Comparison of ENCODE assay signal across 8 cellular contexts in the genomic region with DNA sequence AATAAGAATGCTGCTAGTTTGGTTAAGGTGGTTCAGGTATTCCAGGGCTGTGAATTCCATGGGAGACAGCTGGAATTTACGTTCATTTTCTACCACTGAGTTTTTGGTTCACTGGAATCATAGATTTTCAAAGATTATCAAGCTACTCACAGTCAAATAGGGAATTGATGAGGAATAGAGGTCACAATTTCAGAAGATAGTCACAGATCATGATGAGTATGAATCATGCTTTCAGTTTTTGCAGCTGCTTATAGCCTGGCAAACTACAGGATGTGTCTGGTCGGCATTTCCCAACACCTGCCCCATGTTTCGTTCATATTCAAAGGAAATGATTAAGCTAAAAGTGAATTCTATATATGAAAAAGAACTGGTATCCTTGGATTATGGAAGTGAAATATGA. TPM values are rescaled to one million over a fixed set of nuclear protein-coding genes. Genes with fewer than 3 reads are reported as not detected.
DNase-seq lines count a peak whose midpoint lies in the region; ATAC-seq and TF ChIP-seq lines count a peak whose summit lies in the region.

No MANE protein-coding gene starts in this region.

- peaks cover 5% of the 10 kb centered on the region for H3K36me3 Mint-ChIP-seq in activated T-cell treated with anti-CD3 and anti-CD28 coated beads, Interleukin-2, amount 50 U/mL, for 4 hours (ENCODE audit: insufficient read depth)

- peak overlapping the region; percentile 28 for H3K4me3 Mint-ChIP-seq in activated T-cell treated with anti-CD3 and anti-CD28 coated beads, Interleukin-2, amount 50 U/mL, for 4 hours

- peak; percentile 30 for DNase-seq in ACHN
- DNase-seq in activated T-cell treated with anti-CD3 and anti-CD28 coated beads, Interleukin-2, amount 50 U/mL, for 4 hours = no peak
- DNase-seq in stimulated activated CD8-positive, alpha-beta memory T cell treated with anti-CD3 and anti-CD28 coated beads, Interleukin-4, amount 100 ng/mL, for 48 hours = peak; percentile 44
- DNase-seq in erythroblast (lab: John Stamatoyannopoulos, UW) = no peak
- no peak for DNase-seq in superior temporal gyrus (ENCODE audit: extremely low spot score)
- DNase-seq in germinal center (ENCODE audit: low spot score) = no peak

- ATAC-seq in GM19328 (IDR thresholded peaks at IDR 0.05; ENCODE audit: unreplicated experiment) = peak; percentile 67
- peak; percentile 91 for ATAC-seq in HG03175 (IDR thresholded peaks at IDR 0.05; ENCODE audit: unreplicated experiment)
- ATAC-seq in activated T-cell treated with anti-CD3 and anti-CD28 coated beads, Interleukin-2, amount 50 U/mL, for 4 hours = peak; percentile 89 to 91

- H3K4me1 Mint-ChIP-seq in activated T-cell treated with anti-CD3 and anti-CD28 coated beads, Interleukin-2, amount 50 U/mL, for 4 hours (ENCODE audit: low read depth) = peaks cover 15% of the 10 kb centered on the region

- no peaks in the 10 kb centered on the region for H3K27me3 Mint-ChIP-seq in activated T-cell treated with anti-CD3 and anti-CD28 coated beads, Interleukin-2, amount 50 U/mL, for 4 hours (ENCODE audit: low read depth)

- no peaks in the 10 kb centered on the region for H3K9me3 Mint-ChIP-seq in activated T-cell treated with anti-CD3 and anti-CD28 coated beads, Interleukin-2, amount 50 U/mL, for 4 hours

- in situ Hi-C loops in ACHN (cut with HindIII; ENCODE audit: low pct_ligation_motif_present, low pct_unique_long_range_greater_than_20kb, low sequenced_read_pairs) = no loop called here

- TF ChIP-seq POLR2A in erythroblast (IDR thresholded peaks at IDR 0.05; ENCODE audit: low read length) = no peak

RNA-seq across cellular contexts. Expression of gene BCKDHB, which starts 58.7 kb away (rescaled TPM):
- total RNA-seq in activated T-cell treated with anti-CD3 and anti-CD28 coated beads, Interleukin-2, amount 50 U/mL, for 4 hours = 1 to 10 TPM; 7.0 to 9.3 (median 8.0) TPM

Comparison
In these comparisons a context has a peak if more than half of its experiments do, and no peak if none do; other contexts are left out.
1. DNase-seq: peak in ACHN (single experiment) and stimulated activated CD8-positive, alpha-beta memory T cell treated with anti-CD3 and anti-CD28 coated beads, Interleukin-4, amount 100 ng/mL, for 48 hours (single experiment); none in activated T-cell treated with anti-CD3 and anti-CD28 coated beads, Interleukin-2, amount 50 U/mL, for 4 hours (single experiment), erythroblast (0 of 2), superior temporal gyrus (single experiment) and germinal center (single experiment).
2. Peak in every context shown above with its lines, with median percentiles within 50 percentile points of each other: ATAC-seq.